In the genomic region with DNA sequence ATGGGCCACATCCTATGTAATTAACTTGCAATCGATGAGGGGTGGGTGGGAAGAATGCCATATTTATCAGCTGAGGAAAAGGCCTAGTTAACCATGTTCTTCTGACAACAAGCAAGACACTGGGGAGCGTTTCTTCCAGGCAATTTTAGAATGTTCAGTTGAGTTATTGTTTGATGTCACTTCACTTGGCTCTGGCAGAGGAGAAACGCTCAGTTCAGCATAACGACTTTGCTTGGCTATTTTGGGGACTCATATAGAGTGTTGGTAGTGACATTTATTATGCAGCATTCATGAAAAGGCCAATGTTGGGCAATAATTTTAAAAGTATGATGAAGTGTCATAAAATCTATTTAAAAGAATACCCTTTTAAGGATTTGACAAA, we compare ENCODE assay signal across 8 cellular contexts. TPM values are rescaled to one million over a fixed set of nuclear protein-coding genes. Genes with fewer than 3 reads are reported as not detected.
DNase-seq lines count a peak whose midpoint lies in the region; ATAC-seq and TF ChIP-seq lines count a peak whose summit lies in the region.

No MANE protein-coding gene starts in this region.

- H3K79me2 ChIP-seq in OCI-LY7 (ENCODE audit: insufficient read depth, low read depth, low read length) (no peaks in the 10 kb centered on the region), neural progenitor cell (ENCODE audit: low read depth) (no peaks in the 10 kb centered on the region)

- H3K9me3 Mint-ChIP-seq in CD4-positive, alpha-beta T cell: no peaks in the 10 kb centered on the region
- H3K9me3 Mint-ChIP-seq in neural progenitor cell: no peaks in the 10 kb centered on the region

- CTCF ChIA-PET in CD4-positive, alpha-beta T cell (lab: Charles Lee): interaction anchor here (0.8 to 2.1 kb wide), 2 partner anchors 24 to 117 kb away, joined by 3 to 10 read pairs; no protein-coding TSS in a partner anchor
- CTCF ChIA-PET in OCI-LY7 (lab: Charles Lee; ENCODE audit: unreplicated experiment): interaction anchor here (1.2 kb wide), 1 partner anchor 117 kb away, joined by 4 read pairs; no protein-coding TSS in a partner anchor

- peak overlapping the region; percentile 42 for H3K4me3 Mint-ChIP-seq in CD4-positive, alpha-beta T cell
- H3K4me3 Mint-ChIP-seq in neural progenitor cell: peak overlapping the region; percentile 87

- no TSS peak for BruUV-seq in OCI-LY7 (replicated peaks; lab: Mats Ljungman, UMichigan)

- no peak for ATAC-seq in CD4-positive, alpha-beta T cell (ENCODE audit: poor library complexity)
- ATAC-seq in HG02642 (IDR thresholded peaks at IDR 0.05; ENCODE audit: poor library complexity, unreplicated experiment) (no peak), HG03159 (IDR thresholded peaks at IDR 0.05; ENCODE audit: unreplicated experiment) (no peak)

- H3K27ac ChIP-seq in CD4-positive, alpha-beta T cell (ENCODE audit: low read depth, low read length): no peak overlapping the region
- H3K27ac ChIP-seq in OCI-LY7 (ENCODE audit: low read depth, low read length, poor library complexity, severe bottlenecking): no peak overlapping the region
- H3K27ac ChIP-seq in neural progenitor cell: no peak overlapping the region

- POLR2A ChIA-PET in CD4-positive, alpha-beta T cell (lab: Charles Lee): interaction anchor here (1.2 kb wide), 1 partner anchor 118 kb away, joined by 3 read pairs; no protein-coding TSS in a partner anchor
- POLR2A ChIA-PET in OCI-LY7 (lab: Charles Lee): no interaction called here

- no peak for TF ChIP-seq CTCF in CD4-positive, alpha-beta T cell (IDR thresholded peaks at IDR 0.05)
- TF ChIP-seq CTCF in OCI-LY7 (conservative IDR thresholded peaks at IDR 0.05; ENCODE audit: low read length): no peak
- no peak for TF ChIP-seq CTCF in epithelial cell of proximal tubule (conservative IDR thresholded peaks at IDR 0.05; ENCODE audit: low read depth, low read length)
- no peak for TF ChIP-seq CTCF in neural progenitor cell (IDR thresholded peaks at IDR 0.05)

- peaks cover 19% of the 10 kb centered on the region for H3K4me1 Mint-ChIP-seq in CD4-positive, alpha-beta T cell (ENCODE audit: low read depth)
- H3K4me1 Mint-ChIP-seq in neural progenitor cell: peaks cover 8% of the 10 kb centered on the region

- H4K20me1 ChIP-seq in OCI-LY7 (ENCODE audit: insufficient read depth, low read length) (no peaks in the 10 kb centered on the region), neural progenitor cell (ENCODE audit: low read depth) (no peaks in the 10 kb centered on the region)

- H3K9ac ChIP-seq in neural progenitor cell: no peak overlapping the region

- peaks cover 9% of the 10 kb centered on the region for H3F3A ChIP-seq in neural progenitor cell (ENCODE audit: low read depth)

- no peaks in the 10 kb centered on the region for H3K9me2 ChIP-seq in OCI-LY7 (ENCODE audit: insufficient read depth, low read length)

- H3K27me3 Mint-ChIP-seq in CD4-positive, alpha-beta T cell: peaks cover 43% of the 10 kb centered on the region
- H3K27me3 Mint-ChIP-seq in neural progenitor cell (ENCODE audit: insufficient read depth, low read depth): peaks cover 17% of the 10 kb centered on the region

- H3K27ac Mint-ChIP-seq in CD4-positive, alpha-beta T cell: no peak overlapping the region
- no peak overlapping the region for H3K27ac Mint-ChIP-seq in neural progenitor cell

- no peaks in the 10 kb centered on the region for H3K9me3 ChIP-seq in CD4-positive, alpha-beta T cell (ENCODE audit: control insufficient read depth, low read length)
- no peaks in the 10 kb centered on the region for H3K9me3 ChIP-seq in OCI-LY7 (ENCODE audit: low read length)
- H3K9me3 ChIP-seq in neural progenitor cell (ENCODE audit: low read depth): no peaks in the 10 kb centered on the region

- DNase-seq in CD4-positive, alpha-beta T cell: no peak
- DNase-seq in OCI-LY7 (ENCODE audit: low spot score) (no peak), epithelial cell of proximal tubule (ENCODE audit: low read depth) (no peak), neural progenitor cell (ENCODE audit: low spot score) (no peak), ureter (ENCODE audit: low spot score) (no peak), NCI-H345 treated with DMSO at 0.1 percent for 48 hours (lab: John Stamatoyannopoulos, UW; ENCODE audit: unreplicated experiment) (no peak)

- no peak overlapping the region for H2AFZ ChIP-seq in OCI-LY7 (ENCODE audit: low read length)
- H2AFZ ChIP-seq in neural progenitor cell (replicated peaks): peak overlapping the region; percentile 97

- intact Hi-C loops in CD4-positive, alpha-beta T cell (cut with DNase I, micrococcal nuclease): no loop called here
- intact Hi-C loops in OCI-LY7 (cut with micrococcal nuclease; ENCODE audit: unreplicated experiment): loop anchor here (10.0 kb wide), 2 partner anchors 345 to 605 kb away; no protein-coding TSS in a partner anchor

- H3K4me1 ChIP-seq in OCI-LY7 (ENCODE audit: insufficient read depth, low read length, poor library complexity, severe bottlenecking) (no peaks in the 10 kb centered on the region), neural progenitor cell (peaks cover 2% of the 10 kb centered on the region)

- H3K36me3 Mint-ChIP-seq in CD4-positive, alpha-beta T cell (ENCODE audit: low read depth): no peaks in the 10 kb centered on the region
- no peaks in the 10 kb centered on the region for H3K36me3 Mint-ChIP-seq in neural progenitor cell

- H3K4me3 ChIP-seq in OCI-LY7 (ENCODE audit: low read depth, low read length, poor library complexity, severe bottlenecking) (no peak overlapping the region), epithelial cell of proximal tubule (ENCODE audit: low read depth, low read length) (peak overlapping the region; percentile 60), neural progenitor cell (peak overlapping the region; percentile 51)

- H3K27me3 ChIP-seq in CD4-positive, alpha-beta T cell (ENCODE audit: control insufficient read depth, insufficient read depth, low read length): peaks cover 27% of the 10 kb centered on the region
- peaks cover 22% of the 10 kb centered on the region for H3K27me3 ChIP-seq in neural progenitor cell

- no peaks in the 10 kb centered on the region for H3K36me3 ChIP-seq in OCI-LY7 (ENCODE audit: insufficient read depth, low read length)
- no peaks in the 10 kb centered on the region for H3K36me3 ChIP-seq in neural progenitor cell

- peak overlapping the region; percentile 55; the same call in 1 of the 2 replicates for H3K4me2 ChIP-seq in OCI-LY7 (ENCODE audit: low read length)
- H3K4me2 ChIP-seq in neural progenitor cell: peak overlapping the region; percentile 89

RNA-seq across cellular contexts. Expression of gene SYNPO2, which starts 0.7 kb away (rescaled TPM):
- under 1 TPM; 0.22 to 0.41 TPM for total RNA-seq in CD4-positive, alpha-beta T cell
- 0.19 and 0.31 TPM in 2 replicates for total RNA-seq in OCI-LY7 (2014; rRNA removed; shearing (Covaris generic))
- 0.11 and 0.15 TPM in 2 replicates for total RNA-seq in OCI-LY7 (2022)
- total RNA-seq in epithelial cell of proximal tubule: 0.40 and 0.43 TPM in 2 replicates
- 0.09 TPM in 2 replicates for total RNA-seq in neural progenitor cell (ENCODE audit: low replicate concordance)
- 381 TPM for total RNA-seq in ureter

RNA-seq across cellular contexts. Expression of gene SEC24D, which starts 53.4 kb away (rescaled TPM):
- total RNA-seq in CD4-positive, alpha-beta T cell: 10 to 100 TPM; 13.9 to 14.8 TPM
- total RNA-seq in OCI-LY7 (2014; rRNA removed; shearing (Covaris generic)): 10.7 and 15.1 TPM in 2 replicates
- total RNA-seq in OCI-LY7 (2022) (54.0 and 56.1 TPM in 2 replicates), epithelial cell of proximal tubule (28.3 and 36.6 TPM in 2 replicates), neural progenitor cell (ENCODE audit: low replicate concordance) (8.2 and 10.1 TPM in 2 replicates), ureter (66.7 TPM)

Comparison
In these comparisons a context has a peak if more than half of its experiments do, and no peak if none do; other contexts are left out.
1. RNA of gene SYNPO2, which starts 0.7 kb away (total RNA-seq): 381 TPM in ureter (single experiment); 0.22 to 0.41 TPM in CD4-positive, alpha-beta T cell, 0.40 to 0.43 TPM in epithelial cell of proximal tubule, 0.11 to 0.31 TPM in OCI-LY7 and 0.09 TPM in neural progenitor cell; every median in the first group is over 100 times any median in the second.